In genomic region chr6:35610830-35611229, GRCh38 we compare ENCODE assay signal across 12 cellular contexts.
DNase-seq lines count a peak whose midpoint lies in the region; ATAC-seq and TF ChIP-seq lines count a peak whose summit lies in the region.
"Had no signal": no experiment of that assay in that cellular context is flagged by ENCODE, and none has a peak within 500 bp of the region (broad histone marks: within the 10 kb centered on the region; RNA-seq: fewer than 3 reads in every experiment).

No MANE protein-coding gene starts in this region.

- H3K27ac Mint-ChIP-seq in T-helper 1 cell treated with Interleukin-12 subunit alpha and Interleukin-12 subunit beta and Interleukin-4 antibody, amounts not matched to agents 30 μg/mL and 1 μg/mL, for 36 hours = peak overlapping the region; percentile 67
- H3K27ac Mint-ChIP-seq in activated CD8-positive, alpha-beta T cell treated with anti-CD3 and anti-CD28 coated beads for 36 hours = peak overlapping the region; percentile 71

- CTCF ChIA-PET in activated CD8-positive, alpha-beta T cell treated with anti-CD3 and anti-CD28 coated beads for 36 hours (lab: Charles Lee) = interaction anchor here (0.6 to 4.1 kb wide), 7 partner anchors 9 to 126 kb away, joined by 3 to 15 read pairs (median 12); partner anchors contain the start of gene ARMC12

- ATAC-seq in activated CD8-positive, alpha-beta T cell treated with anti-CD3 and anti-CD28 coated beads for 36 hours = no peak
- ATAC-seq in left cardiac atrium = peak; percentile 46
- ATAC-seq in HG03095 (IDR thresholded peaks at IDR 0.05; ENCODE audit: unreplicated experiment) = no peak
- ATAC-seq: body of pancreas had no signal

- no peaks in the 10 kb centered on the region for H3K27me3 ChIP-seq in smooth muscle cell (ENCODE audit: low read depth)
- H3K27me3 ChIP-seq: body of pancreas, testis had no signal

- no peak overlapping the region for H3K4me3 Mint-ChIP-seq in T-helper 1 cell treated with Interleukin-12 subunit alpha and Interleukin-12 subunit beta and Interleukin-4 antibody, amounts not matched to agents 30 μg/mL and 1 μg/mL, for 36 hours
- no peak overlapping the region for H3K4me3 Mint-ChIP-seq in activated CD8-positive, alpha-beta T cell treated with anti-CD3 and anti-CD28 coated beads for 36 hours

- peaks cover 54% of the 10 kb centered on the region for H3K36me3 Mint-ChIP-seq in T-helper 1 cell treated with Interleukin-12 subunit alpha and Interleukin-12 subunit beta and Interleukin-4 antibody, amounts not matched to agents 30 μg/mL and 1 μg/mL, for 36 hours (ENCODE audit: low read depth)
- H3K36me3 Mint-ChIP-seq in activated CD8-positive, alpha-beta T cell treated with anti-CD3 and anti-CD28 coated beads for 36 hours (ENCODE audit: low read depth) = peaks cover 80% of the 10 kb centered on the region

- no peak overlapping the region for H3K4me3 ChIP-seq in smooth muscle cell
- H3K4me3 ChIP-seq: body of pancreas, testis had no signal

- H3K9ac ChIP-seq in smooth muscle cell (ENCODE audit: low read depth) = no peak overlapping the region

- peak overlapping the region; percentile 49 for H3K4me2 ChIP-seq in smooth muscle cell

- H3K27me3 Mint-ChIP-seq in T-helper 1 cell treated with Interleukin-12 subunit alpha and Interleukin-12 subunit beta and Interleukin-4 antibody, amounts not matched to agents 30 μg/mL and 1 μg/mL, for 36 hours (ENCODE audit: low read depth) = no peaks in the 10 kb centered on the region
- H3K27me3 Mint-ChIP-seq in activated CD8-positive, alpha-beta T cell treated with anti-CD3 and anti-CD28 coated beads for 36 hours = no peaks in the 10 kb centered on the region

- H3K9me3 ChIP-seq in smooth muscle cell (replicated peaks; ENCODE audit: low read depth) = no peaks in the 10 kb centered on the region
- H3K9me3 ChIP-seq: body of pancreas, testis had no signal

- no peaks in the 10 kb centered on the region for H4K20me1 ChIP-seq in smooth muscle cell (ENCODE audit: low read depth)

- intact Hi-C loops in activated CD8-positive, alpha-beta T cell treated with anti-CD3 and anti-CD28 coated beads for 36 hours (cut with micrococcal nuclease) = no loop called here
- intact Hi-C loops in left cardiac atrium (cut with DNase I) = no loop called here

- H3K79me2 ChIP-seq in smooth muscle cell (ENCODE audit: low read depth) = no peaks in the 10 kb centered on the region

- H3K4me1 Mint-ChIP-seq in T-helper 1 cell treated with Interleukin-12 subunit alpha and Interleukin-12 subunit beta and Interleukin-4 antibody, amounts not matched to agents 30 μg/mL and 1 μg/mL, for 36 hours (ENCODE audit: low read depth) = peaks cover 23% of the 10 kb centered on the region
- peaks cover 74% of the 10 kb centered on the region for H3K4me1 Mint-ChIP-seq in activated CD8-positive, alpha-beta T cell treated with anti-CD3 and anti-CD28 coated beads for 36 hours (ENCODE audit: low read depth)

- H3K4me1 ChIP-seq in smooth muscle cell (ENCODE audit: low read depth) = no peaks in the 10 kb centered on the region

- POLR2A ChIA-PET in activated CD8-positive, alpha-beta T cell treated with anti-CD3 and anti-CD28 coated beads for 36 hours (lab: Charles Lee) = interaction anchor here (0.8 to 1.9 kb wide), 3 partner anchors 14 to 122 kb away, joined by 3 to 5 read pairs (median 4); no protein-coding TSS in a partner anchor

- no peak overlapping the region for H2AFZ ChIP-seq in smooth muscle cell (ENCODE audit: low read depth)

- WGBS in smooth muscle cell (ENCODE audit: low lambda C conversion rate) = 89% methylated on average over 3 of the region's 3 CpGs

- peaks cover 6% of the 10 kb centered on the region for H3K9me3 Mint-ChIP-seq in T-helper 1 cell treated with Interleukin-12 subunit alpha and Interleukin-12 subunit beta and Interleukin-4 antibody, amounts not matched to agents 30 μg/mL and 1 μg/mL, for 36 hours
- H3K9me3 Mint-ChIP-seq in activated CD8-positive, alpha-beta T cell treated with anti-CD3 and anti-CD28 coated beads for 36 hours = peaks cover 16% of the 10 kb centered on the region

- H3K36me3 ChIP-seq in smooth muscle cell (ENCODE audit: low read depth) = no peaks in the 10 kb centered on the region

- H3F3A ChIP-seq in smooth muscle cell (ENCODE audit: low read depth) = peaks cover 2% of the 10 kb centered on the region

- no peak for DNase-seq in T-helper 1 cell
- no peak for DNase-seq in activated CD8-positive, alpha-beta T cell treated with anti-CD3 and anti-CD28 coated beads for 36 hours
- DNase-seq in left cardiac atrium = no peak
- DNase-seq in smooth muscle cell (lab: John Stamatoyannopoulos, UW; ENCODE audit: unreplicated experiment) = no peak
- DNase-seq in activated gamma-delta T cell treated with Interleukin-2 at 50 U/mL for 16 hours = no peak
- DNase-seq in hepatic stellate cell (ENCODE audit: low spot score) = no peak
- DNase-seq: 8988T; activated CD8-positive, alpha-beta memory T cell treated with anti-CD3 and anti-CD28 coated beads for 24 hours; testis had no signal

- peak overlapping the region; percentile 4 for H3K27ac ChIP-seq in smooth muscle cell (ENCODE audit: low read depth)
- H3K27ac ChIP-seq: body of pancreas had no signal

- no peak for TF ChIP-seq CTCF in activated CD8-positive, alpha-beta T cell treated with anti-CD3 and anti-CD28 coated beads for 36 hours (IDR thresholded peaks at IDR 0.05)
- no peak for TF ChIP-seq CTCF in smooth muscle cell (IDR thresholded peaks at IDR 0.05; ENCODE audit: borderline replicate concordance, insufficient read depth, poor library complexity, severe bottlenecking)

Comparison
In these comparisons a context has a peak if more than half of its experiments do, and no peak if none do; other contexts are left out.
1. ATAC-seq: peak in left cardiac atrium (2 of 2); none in activated CD8-positive, alpha-beta T cell treated with anti-CD3 and anti-CD28 coated beads for 36 hours (single experiment) and HG03095 (single experiment).